17 cellular contexts compared by ENCODE assay signal in the genomic region with DNA sequence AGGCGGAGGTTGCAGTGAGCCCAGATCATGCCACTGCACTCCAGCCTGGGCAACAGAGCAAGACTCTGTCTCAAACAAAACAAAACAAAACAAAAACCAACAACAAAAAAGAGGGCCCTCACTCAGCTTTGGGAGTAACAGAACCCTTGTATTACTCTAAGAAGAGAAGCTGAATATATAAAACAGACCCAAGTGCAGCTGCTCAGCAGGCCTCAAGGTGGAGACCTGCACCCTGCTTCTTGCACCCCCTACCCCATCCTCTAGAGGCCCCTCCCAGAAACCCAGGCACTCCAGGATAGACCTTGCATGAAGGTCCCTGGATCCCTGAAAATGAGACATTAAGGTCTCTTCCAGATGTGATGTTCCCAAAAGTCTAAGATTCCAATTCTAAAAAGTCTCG. TPM values are rescaled to one million over a fixed set of nuclear protein-coding genes. Genes with fewer than 3 reads are reported as not detected.
A peak's percentile ranks its signal among the peaks of the same experiment; 100 is the strongest.
DNase-seq lines count a peak whose midpoint lies in the region; ATAC-seq, FAIRE-seq and TF ChIP-seq lines count a peak whose summit lies in the region.
"Not testable (repeated sequence)": the region's sequence is repeated elsewhere in the genome, so short reads cannot be mapped to it uniquely, and the experiment has no call there.
"Had no signal": no experiment of that assay in that cellular context is flagged by ENCODE, and none has a peak within 500 bp of the region (broad histone marks: within the 10 kb centered on the region; RNA-seq: fewer than 3 reads in every experiment).

No MANE protein-coding gene starts in this region.

- not testable (repeated sequence) for FAIRE-seq in HepG2 (lab: Jason Lieb, UNC)

- H2AFZ ChIP-seq in Karpas-422 (ENCODE audit: low read length); OCI-LY7 (ENCODE audit: low read length); HepG2 (ENCODE audit: low read length): not testable (repeated sequence)

- not testable (repeated sequence) for H3K79me2 ChIP-seq in Karpas-422 (ENCODE audit: low read length); OCI-LY7 (ENCODE audit: insufficient read depth, low read depth, low read length); HepG2 (ENCODE audit: insufficient read depth, low read length)

- not testable (repeated sequence) for H3K4me3 ChIP-seq in Karpas-422 (ENCODE audit: low read length); OCI-LY7 (ENCODE audit: low read depth, low read length, poor library complexity, severe bottlenecking); endodermal cell (ENCODE audit: low read length); HepG2 (replicated peaks in 1 of 3; ENCODE audit: insufficient read depth in 1 of 3, low read depth in 2 of 3, low read length in 3 of 3)

- not testable (repeated sequence) for TF ChIP-seq CTCF in GM13976 (IDR thresholded peaks at IDR 0.05; ENCODE audit: borderline replicate concordance, control extremely low read depth, extremely low read depth, insufficient read depth, missing control alignments)
- peak; percentile 56 for TF ChIP-seq CTCF in OCI-LY7 (conservative IDR thresholded peaks at IDR 0.05; ENCODE audit: low read length)
- peak; percentile 68 for TF ChIP-seq CTCF in endodermal cell (conservative IDR thresholded peaks at IDR 0.05)
- TF ChIP-seq CTCF in HepG2 (CRISPR knock-in tag; IDR thresholded peaks at IDR 0.05), result peak; percentile 11; the same call in 1 of the 2 replicates

- DNase-seq in DMS 273 (lab: John Stamatoyannopoulos, UW; ENCODE audit: unreplicated experiment), result peak; percentile 49
- peak; percentile 30 for DNase-seq in GM13976 (ENCODE audit: low spot score)
- DNase-seq in Karpas-422, result peak; percentile 59
- DNase-seq in OCI-LY7 (ENCODE audit: low spot score), result peak; percentile 33
- peak; percentile 3 for DNase-seq in activated naive CD4-positive, alpha-beta T cell treated with anti-CD3 and anti-CD28 coated beads, Interleukin-2, amount 10 ng/mL, durations not matched to agents 7 days and 5 days
- peak; percentile 69 for DNase-seq in endodermal cell
- peak; percentile 25 for DNase-seq in HepG2 (ENCODE audit: low spot score)

- not testable (repeated sequence) for BruUV-seq in OCI-LY7 (replicated peaks; lab: Mats Ljungman, UMichigan); HepG2 (replicated peaks; lab: Mats Ljungman, UMichigan)

- H3K27me3 ChIP-seq in Karpas-422 (ENCODE audit: low read length); endodermal cell (ENCODE audit: control insufficient read depth, insufficient read depth, low read length, poor library complexity, severe bottlenecking); HepG2 (ENCODE audit: control insufficient read depth in 1 of 2, insufficient read depth in 2 of 2, low read length in 2 of 2): not testable (repeated sequence)

- H3K9me3 Mint-ChIP-seq in activated naive CD4-positive, alpha-beta T cell treated with anti-CD3 and anti-CD28 coated beads, Interleukin-2, amount 10 ng/mL, durations not matched to agents 7 days and 5 days; endodermal cell: not testable (repeated sequence)

- H3K27me3 Mint-ChIP-seq in activated naive CD4-positive, alpha-beta T cell treated with anti-CD3 and anti-CD28 coated beads, Interleukin-2, amount 10 ng/mL, durations not matched to agents 7 days and 5 days; endodermal cell (ENCODE audit: insufficient read depth): not testable (repeated sequence)

- not testable (repeated sequence) for H3K27ac Mint-ChIP-seq in activated naive CD4-positive, alpha-beta T cell treated with anti-CD3 and anti-CD28 coated beads, Interleukin-2, amount 10 ng/mL, durations not matched to agents 7 days and 5 days; endodermal cell

- WGBS in endodermal cell (ENCODE audit: insufficient coverage in 1 of 2, insufficient read length in 1 of 2), 2 experiments, result 100% methylated on average over 1 of the region's 2 CpGs; no CpG with 5 or more reads in 1 of the 2 experiments
- WGBS in HepG2 (ENCODE audit: low lambda C conversion rate), result 98% methylated on average over 2 of the region's 2 CpGs

- not testable (repeated sequence) for H3K9me3 ChIP-seq in Karpas-422 (ENCODE audit: low read length); OCI-LY7 (ENCODE audit: low read length); endodermal cell (ENCODE audit: control insufficient read depth, low read length); HepG2 (ENCODE audit: low read length)

- in situ Hi-C loops in GM13976 (cut with MboI; ENCODE audit: low sequenced_read_pairs, unreplicated experiment); HepG2 (cut with HindIII; ENCODE audit: extremely low pct_ligation_motif_present, low pct_unique_long_range_greater_than_20kb): not testable (repeated sequence)

- TF ChIP-seq EP300 in HepG2 (IDR thresholded peaks at IDR 0.05; ENCODE audit: low read depth in 2 of 2, low read length in 2 of 2); HepG2 (CRISPR knock-in tag; IDR thresholded peaks at IDR 0.05; ENCODE audit: borderline replicate concordance): not testable (repeated sequence)

- peak; percentile 70; the same call in 2 of the 3 replicates for ATAC-seq in HepG2

- not testable (repeated sequence) for H3K27ac ChIP-seq in Karpas-422 (ENCODE audit: low read length); OCI-LY7 (ENCODE audit: low read depth, low read length, poor library complexity, severe bottlenecking); endodermal cell (ENCODE audit: low read depth, low read length); HepG2 (ENCODE audit: extremely low read length, insufficient read depth, low read length)

- TF ChIP-seq RAD21 in HepG2 (CRISPR knock-in tag; IDR thresholded peaks at IDR 0.05), result not testable (repeated sequence)

- not testable (repeated sequence) for H3K9me2 ChIP-seq in Karpas-422 (replicated peaks; ENCODE audit: insufficient read depth, low read length); OCI-LY7 (ENCODE audit: insufficient read depth, low read length)

- H3K4me2 ChIP-seq in Karpas-422 (ENCODE audit: low read depth, low read length, poor library complexity, severe bottlenecking); OCI-LY7 (ENCODE audit: low read length); HepG2 (ENCODE audit: low read depth, low read length): not testable (repeated sequence)

- not testable (repeated sequence) for H3K9ac ChIP-seq in Karpas-422 (ENCODE audit: low read length); endodermal cell (ENCODE audit: extremely low read depth, low read length, poor library complexity, severe bottlenecking); HepG2 (ENCODE audit: insufficient read depth, low read depth, low read length)

- H3K4me1 ChIP-seq in Karpas-422 (ENCODE audit: low read length); OCI-LY7 (ENCODE audit: insufficient read depth, low read length, poor library complexity, severe bottlenecking); endodermal cell (ENCODE audit: control insufficient read depth, insufficient read depth, low read length); HepG2 (ENCODE audit: insufficient read depth, low read length): not testable (repeated sequence)

- not testable (repeated sequence) for H3K4me1 Mint-ChIP-seq in activated naive CD4-positive, alpha-beta T cell treated with anti-CD3 and anti-CD28 coated beads, Interleukin-2, amount 10 ng/mL, durations not matched to agents 7 days and 5 days; endodermal cell

- H3K36me3 ChIP-seq in Karpas-422 (ENCODE audit: insufficient read depth, low read length); OCI-LY7 (ENCODE audit: insufficient read depth, low read length); HepG2 (replicated peaks in 1 of 2; ENCODE audit: control insufficient read depth in 1 of 2, insufficient read depth in 2 of 2, low read length in 2 of 2): not testable (repeated sequence)
- peaks cover 25% of the 10 kb centered on the region for H3K36me3 ChIP-seq in endodermal cell (ENCODE audit: control insufficient read depth, insufficient read depth, low read length)

- CTCF ChIA-PET in OCI-LY7 (lab: Charles Lee; ENCODE audit: unreplicated experiment); activated naive CD4-positive, alpha-beta T cell treated with anti-CD3 and anti-CD28 coated beads, Interleukin-2, amount 10 ng/mL, durations not matched to agents 7 days and 5 days (lab: Charles Lee); HepG2 (lab: Yijun Ruan, JAX; ENCODE audit: low intra/inter-chr PET ratio, low total read pairs): not testable (repeated sequence)

- not testable (repeated sequence) for H3K4me3 Mint-ChIP-seq in activated naive CD4-positive, alpha-beta T cell treated with anti-CD3 and anti-CD28 coated beads, Interleukin-2, amount 10 ng/mL, durations not matched to agents 7 days and 5 days; endodermal cell

- POLR2A ChIA-PET in OCI-LY7 (lab: Charles Lee); HepG2 (lab: Yijun Ruan, JAX): not testable (repeated sequence)

- TF ChIP-seq POLR2A in HepG2 (IDR thresholded peaks at IDR 0.05; ENCODE audit: insufficient read depth in 1 of 2, low read depth in 2 of 2, low read length in 2 of 2), result not testable (repeated sequence)

- intact Hi-C loops in OCI-LY7 (cut with micrococcal nuclease; ENCODE audit: unreplicated experiment); HepG2 (cut with micrococcal nuclease; ENCODE audit: unreplicated experiment): not testable (repeated sequence)

- not testable (repeated sequence) for H3K36me3 Mint-ChIP-seq in activated naive CD4-positive, alpha-beta T cell treated with anti-CD3 and anti-CD28 coated beads, Interleukin-2, amount 10 ng/mL, durations not matched to agents 7 days and 5 days
- peaks cover 40% of the 10 kb centered on the region for H3K36me3 Mint-ChIP-seq in endodermal cell (ENCODE audit: low read depth)

- not testable (repeated sequence) for H4K20me1 ChIP-seq in Karpas-422 (ENCODE audit: insufficient read depth, low read depth, low read length); OCI-LY7 (ENCODE audit: insufficient read depth, low read length); HepG2 (ENCODE audit: insufficient read depth, low read length)

RNA-seq across cellular contexts. Expression of gene NECAP2, which starts 34.4 kb away (rescaled TPM):
- total RNA-seq in Karpas-422 (2014; rRNA removed; shearing (Covaris generic); ENCODE audit: low replicate concordance), result 50.4 and 54.9 TPM in 2 replicates
- total RNA-seq in OCI-LY7 (2014; rRNA removed; shearing (Covaris generic)), result 59.0 and 69.2 TPM in 2 replicates
- total RNA-seq in OCI-LY7 (2022) (47.2 and 51.8 TPM in 2 replicates), endodermal cell (10 to 100 TPM; 43.9 to 45.8 TPM), HepG2 (2016; rRNA removed; fragmentation: Illumina TruSeq; extraction: Trizol) (52.3 and 62.6 TPM in 2 replicates)
- 40.4 TPM for polyA plus RNA-seq in endodermal cell (2013, experiment 1 of 2)
- polyA plus RNA-seq in endodermal cell (2013, experiment 2 of 2), result 37.9 TPM
- total RNA-seq in HepG2 (2016; cell fraction: cytosol; rRNA removed; fragmentation: Illumina TruSeq; extraction: Trizol; ENCODE audit: low read depth), result 9.4 and 10.0 TPM in 2 replicates
- 51.2 and 64.2 TPM in 2 replicates for total RNA-seq in HepG2 (2016; cell fraction: insoluble cytoplasmic fraction; rRNA removed; fragmentation: Illumina TruSeq; extraction: Trizol)
- 20.2 and 23.2 TPM in 2 replicates for total RNA-seq in HepG2 (2016; cell fraction: membrane; rRNA removed; fragmentation: Illumina TruSeq; extraction: Trizol)
- 22.1 and 26.7 TPM in 2 replicates for total RNA-seq in HepG2 (2016; cell fraction: nucleus; rRNA removed; fragmentation: Illumina TruSeq; extraction: Trizol)
- polyA plus RNA-seq in HepG2 (2011; rRNA removed), result 38.5 and 41.0 TPM in 2 replicates
- polyA plus RNA-seq in HepG2 (2011; cell fraction: cytosol; rRNA removed), result 48.1 and 54.1 TPM in 2 replicates
- 22.4 and 27.6 TPM in 2 replicates for polyA plus RNA-seq in HepG2 (2011; cell fraction: nucleus; rRNA removed)
- polyA plus RNA-seq in HepG2 (2012), result 24.9 and 33.4 TPM in 2 replicates
- 7.1 and 7.3 TPM in 2 replicates for polyA plus RNA-seq in HepG2 (2016; cell fraction: cytosol; fragmentation: Illumina TruSeq; extraction: Trizol; ENCODE audit: low read depth)
- polyA plus RNA-seq in HepG2 (2016; cell fraction: insoluble cytoplasmic fraction; fragmentation: Illumina TruSeq; extraction: Trizol; ENCODE audit: low read depth), result 55.1 and 59.1 TPM in 2 replicates
- polyA plus RNA-seq in HepG2 (2016; cell fraction: membrane; fragmentation: Illumina TruSeq; extraction: Trizol; ENCODE audit: low read depth), result 10.5 and 12.4 TPM in 2 replicates
- 30.2 and 30.4 TPM in 2 replicates for polyA plus RNA-seq in HepG2 (2016; cell fraction: nucleus; fragmentation: Illumina TruSeq; extraction: Trizol; ENCODE audit: insufficient read depth, low read depth)
- polyA minus RNA-seq in HepG2 (2011; rRNA and poly(A)+ RNA removed; ENCODE audit: low replicate concordance), result 43.7 and 55.9 TPM in 2 replicates
- 21.5 and 24.9 TPM in 2 replicates for polyA minus RNA-seq in HepG2 (2011; cell fraction: cytosol; rRNA and poly(A)+ RNA removed)
- 18.5 and 22.5 TPM in 2 replicates for polyA minus RNA-seq in HepG2 (2011; cell fraction: nucleus; rRNA and poly(A)+ RNA removed)

RNA-seq across cellular contexts. Expression of gene SPATA21, which starts 37.7 kb away (rescaled TPM):
- 1.2 and 1.4 TPM in 2 replicates for total RNA-seq in Karpas-422 (2014; rRNA removed; shearing (Covaris generic); ENCODE audit: low replicate concordance)
- total RNA-seq in OCI-LY7 (2014; rRNA removed; shearing (Covaris generic)), result not detected in 2 replicates
- 0.33 and 0.40 TPM in 2 replicates for total RNA-seq in OCI-LY7 (2022)
- total RNA-seq in endodermal cell, result not detected
- not detected for polyA plus RNA-seq in endodermal cell (2013, experiment 1 of 2)
- polyA plus RNA-seq in endodermal cell (2013, experiment 2 of 2), result not detected
- total RNA-seq in HepG2 (2016; rRNA removed; fragmentation: Illumina TruSeq; extraction: Trizol), result 0.21 and 0.80 TPM in 2 replicates
- total RNA-seq in HepG2 (2016; cell fraction: cytosol; rRNA removed; fragmentation: Illumina TruSeq; extraction: Trizol; ENCODE audit: low read depth), result 0.35 and 0.51 TPM in 2 replicates
- 0.25 and 0.74 TPM in 2 replicates for total RNA-seq in HepG2 (2016; cell fraction: insoluble cytoplasmic fraction; rRNA removed; fragmentation: Illumina TruSeq; extraction: Trizol)
- 0.21 and 0.40 TPM in 2 replicates for total RNA-seq in HepG2 (2016; cell fraction: membrane; rRNA removed; fragmentation: Illumina TruSeq; extraction: Trizol)
- total RNA-seq in HepG2 (2016; cell fraction: nucleus; rRNA removed; fragmentation: Illumina TruSeq; extraction: Trizol), result 1.3 and 1.5 TPM in 2 replicates
- 1.4 and 1.8 TPM in 2 replicates for polyA plus RNA-seq in HepG2 (2011; rRNA removed)
- 0.54 and 1.0 TPM in 2 replicates for polyA plus RNA-seq in HepG2 (2011; cell fraction: cytosol; rRNA removed)
- polyA plus RNA-seq in HepG2 (2011; cell fraction: nucleus; rRNA removed), result 7.5 and 11.1 TPM in 2 replicates
- 0.85 and 0.95 TPM in 2 replicates for polyA plus RNA-seq in HepG2 (2012)
- polyA plus RNA-seq in HepG2 (2016; cell fraction: cytosol; fragmentation: Illumina TruSeq; extraction: Trizol; ENCODE audit: low read depth), result 0.08 and 0.24 TPM in 2 replicates
- polyA plus RNA-seq in HepG2 (2016; cell fraction: insoluble cytoplasmic fraction; fragmentation: Illumina TruSeq; extraction: Trizol; ENCODE audit: low read depth), result 0.33 and 0.38 TPM in 2 replicates
- 0.07 and 0.15 TPM in 2 replicates for polyA plus RNA-seq in HepG2 (2016; cell fraction: membrane; fragmentation: Illumina TruSeq; extraction: Trizol; ENCODE audit: low read depth)
- 4.4 and 5.3 TPM in 2 replicates for polyA plus RNA-seq in HepG2 (2016; cell fraction: nucleus; fragmentation: Illumina TruSeq; extraction: Trizol; ENCODE audit: insufficient read depth, low read depth)
- polyA minus RNA-seq in HepG2 (2011; rRNA and poly(A)+ RNA removed; ENCODE audit: low replicate concordance), result 0.26 TPM in 1 of 2 replicates, not detected in the other
- polyA minus RNA-seq in HepG2 (2011; cell fraction: cytosol; rRNA and poly(A)+ RNA removed), result 0.30 and 0.70 TPM in 2 replicates
- 0.75 and 0.77 TPM in 2 replicates for polyA minus RNA-seq in HepG2 (2011; cell fraction: nucleus; rRNA and poly(A)+ RNA removed)
- total RNA-seq: activated CD8-positive, alpha-beta T cell treated with anti-CD3 and anti-CD28 coated beads, Interleukin-2, amount 10 ng/mL, durations not matched to agents 7 days and 5 days; esophagus mucosa; lower leg skin; natural killer cell treated with Interleukin-12 subunit alpha and Interleukin-12 subunit beta and Interleukin-15 and Interleukin-18, amount 100 ng/mL, for 72 hours; ovary; right cardiac atrium; T-helper 1 cell treated with Interleukin-12 subunit alpha and Interleukin-12 subunit beta and Interleukin-4 antibody, amounts not matched to agents 30 ng/mL and 1 ng/mL, for 36 hours; ureter had no signal

RNA-seq across cellular contexts. Expression of gene RNU1-1, which starts 39.2 kb away (rescaled TPM):
- total RNA-seq in Karpas-422 (2014; rRNA removed; shearing (Covaris generic); ENCODE audit: low replicate concordance), result under 0.01 TPM in 2 replicates
- under 0.01 TPM in 2 replicates for total RNA-seq in OCI-LY7 (2014; rRNA removed; shearing (Covaris generic))
- total RNA-seq in OCI-LY7 (2022) (1,721 and 1,968 TPM in 2 replicates), endodermal cell (1,000 to 10,000 TPM; 2,483 to 3,611 TPM), HepG2 (2016; rRNA removed; fragmentation: Illumina TruSeq; extraction: Trizol) (859 and 11,018 TPM in 2 replicates)
- 11,872 TPM for polyA plus RNA-seq in endodermal cell (2013, experiment 1 of 2)
- 14,577 TPM for polyA plus RNA-seq in endodermal cell (2013, experiment 2 of 2)
- 16,281 and 17,236 TPM in 2 replicates for total RNA-seq in HepG2 (2016; cell fraction: cytosol; rRNA removed; fragmentation: Illumina TruSeq; extraction: Trizol; ENCODE audit: low read depth)
- total RNA-seq in HepG2 (2016; cell fraction: insoluble cytoplasmic fraction; rRNA removed; fragmentation: Illumina TruSeq; extraction: Trizol), result 1,309 and 10,613 TPM in 2 replicates
- 2,848 and 3,475 TPM in 2 replicates for total RNA-seq in HepG2 (2016; cell fraction: membrane; rRNA removed; fragmentation: Illumina TruSeq; extraction: Trizol)
- total RNA-seq in HepG2 (2016; cell fraction: nucleus; rRNA removed; fragmentation: Illumina TruSeq; extraction: Trizol), result 52,466 and 64,417 TPM in 2 replicates
- polyA plus RNA-seq in HepG2 (2011; rRNA removed), result under 0.01 TPM in 2 replicates
- under 0.01 TPM in 2 replicates for polyA plus RNA-seq in HepG2 (2011; cell fraction: cytosol; rRNA removed)
- under 0.01 TPM in 2 replicates for polyA plus RNA-seq in HepG2 (2011; cell fraction: nucleus; rRNA removed)
- 59.2 and 78.2 TPM in 2 replicates for polyA plus RNA-seq in HepG2 (2012)
- polyA plus RNA-seq in HepG2 (2016; cell fraction: cytosol; fragmentation: Illumina TruSeq; extraction: Trizol; ENCODE audit: low read depth), result 27.3 and 44.4 TPM in 2 replicates
- polyA plus RNA-seq in HepG2 (2016; cell fraction: insoluble cytoplasmic fraction; fragmentation: Illumina TruSeq; extraction: Trizol; ENCODE audit: low read depth), result not detected in 2 replicates
- polyA plus RNA-seq in HepG2 (2016; cell fraction: membrane; fragmentation: Illumina TruSeq; extraction: Trizol; ENCODE audit: low read depth), result not detected in 2 replicates
- 32.8 TPM in 1 of 2 replicates, not detected in the other for polyA plus RNA-seq in HepG2 (2016; cell fraction: nucleus; fragmentation: Illumina TruSeq; extraction: Trizol; ENCODE audit: insufficient read depth, low read depth)
- 12,820 and 15,604 TPM in 2 replicates for polyA minus RNA-seq in HepG2 (2011; rRNA and poly(A)+ RNA removed; ENCODE audit: low replicate concordance)
- 90,102 and 105,040 TPM in 2 replicates for polyA minus RNA-seq in HepG2 (2011; cell fraction: cytosol; rRNA and poly(A)+ RNA removed)
- 42,574 and 58,030 TPM in 2 replicates for polyA minus RNA-seq in HepG2 (2011; cell fraction: nucleus; rRNA and poly(A)+ RNA removed)
- total RNA-seq: M059J had no signal
- polyA plus RNA-seq: ovary, right cardiac atrium, spleen had no signal

Comparison
In these comparisons a context has a peak if more than half of its experiments do, and no peak if none do; other contexts are left out.
1. DNase-seq: peak in every context shown above with its lines; median percentile 69 in endodermal cell; 59 in Karpas-422; 49 in DMS 273; 33 in OCI-LY7; 30 in GM13976; 25 in HepG2; 3 in activated naive CD4-positive, alpha-beta T cell treated with anti-CD3 and anti-CD28 coated beads, Interleukin-2, amount 10 ng/mL, durations not matched to agents 7 days and 5 days.